8 cellular contexts compared by ENCODE assay signal in the genomic region with DNA sequence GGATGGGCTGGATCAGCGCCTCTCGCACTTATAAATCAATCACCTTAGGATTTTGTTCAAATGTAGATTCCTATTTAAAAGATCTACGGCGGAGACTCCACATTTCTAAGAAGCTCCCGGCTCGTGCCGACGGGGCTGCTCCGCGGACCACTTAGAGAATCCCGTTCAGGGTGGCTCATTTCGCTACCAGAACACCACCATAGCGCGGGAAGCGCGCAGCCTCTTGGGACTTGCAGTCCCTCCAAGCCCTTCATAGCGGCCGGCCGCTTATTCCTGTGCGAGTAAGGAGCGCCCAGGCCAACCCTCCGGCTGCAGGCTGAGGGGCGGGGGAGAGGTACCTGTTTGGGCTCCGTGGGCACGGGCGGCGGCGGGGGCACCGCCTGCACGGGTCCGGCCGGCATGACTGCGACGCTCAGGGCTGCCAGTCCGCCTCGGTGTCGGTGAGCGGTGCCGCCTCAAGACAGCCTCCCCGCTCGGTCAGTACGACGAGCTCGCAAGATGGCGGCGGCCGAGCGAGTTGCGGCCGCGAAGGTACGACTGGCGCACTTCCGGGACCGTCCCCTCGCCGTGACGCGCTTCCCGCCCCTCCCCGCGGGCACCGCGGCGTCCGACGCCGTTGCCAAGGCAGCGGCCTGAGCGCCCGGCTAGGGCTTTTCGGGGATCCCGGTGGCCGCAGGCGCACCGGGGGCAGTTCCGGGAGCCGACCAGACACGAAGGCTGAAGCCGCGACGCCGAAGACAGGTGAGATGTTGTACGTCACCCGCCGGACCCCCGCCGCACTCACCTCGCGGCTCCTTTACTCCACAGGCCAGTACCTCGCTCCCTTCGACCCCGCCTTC. TPM values are rescaled to one million over a fixed set of nuclear protein-coding genes. Genes with fewer than 3 reads are reported as not detected.
DNase-seq lines count a peak whose midpoint lies in the region; ATAC-seq and TF ChIP-seq lines count a peak whose summit lies in the region.

Gene CCDC157 (plus strand): TSS at position 616 of the 839 bp plus-strand sequence. CDS start 8,994 bp downstream, outside the sequence.
A gene with protein sequence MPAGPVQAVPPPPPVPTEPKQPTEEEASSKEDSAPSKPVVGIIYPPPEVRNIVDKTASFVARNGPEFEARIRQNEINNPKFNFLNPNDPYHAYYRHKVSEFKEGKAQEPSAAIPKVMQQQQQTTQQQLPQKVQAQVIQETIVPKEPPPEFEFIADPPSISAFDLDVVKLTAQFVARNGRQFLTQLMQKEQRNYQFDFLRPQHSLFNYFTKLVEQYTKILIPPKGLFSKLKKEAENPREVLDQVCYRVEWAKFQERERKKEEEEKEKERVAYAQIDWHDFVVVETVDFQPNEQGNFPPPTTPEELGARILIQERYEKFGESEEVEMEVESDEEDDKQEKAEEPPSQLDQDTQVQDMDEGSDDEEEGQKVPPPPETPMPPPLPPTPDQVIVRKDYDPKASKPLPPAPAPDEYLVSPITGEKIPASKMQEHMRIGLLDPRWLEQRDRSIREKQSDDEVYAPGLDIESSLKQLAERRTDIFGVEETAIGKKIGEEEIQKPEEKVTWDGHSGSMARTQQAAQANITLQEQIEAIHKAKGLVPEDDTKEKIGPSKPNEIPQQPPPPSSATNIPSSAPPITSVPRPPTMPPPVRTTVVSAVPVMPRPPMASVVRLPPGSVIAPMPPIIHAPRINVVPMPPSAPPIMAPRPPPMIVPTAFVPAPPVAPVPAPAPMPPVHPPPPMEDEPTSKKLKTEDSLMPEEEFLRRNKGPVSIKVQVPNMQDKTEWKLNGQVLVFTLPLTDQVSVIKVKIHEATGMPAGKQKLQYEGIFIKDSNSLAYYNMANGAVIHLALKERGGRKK (minus strand): TSS at position 503 of the 839 bp plus-strand sequence. CDS start 102 bp downstream, at position 401.

- intact Hi-C loops in Panc1 (cut with micrococcal nuclease; ENCODE audit: unreplicated experiment) (no loop called here), esophagus squamous epithelium (cut with DNase I) (no loop called here)

- H3K36me3 ChIP-seq in Panc1 (ENCODE audit: control insufficient read depth, insufficient read depth, low read length): peaks cover 10% of the 10 kb centered on the region
- peaks cover 13 to 21% (median 13%) of the 10 kb centered on the region in 3 donors for H3K36me3 ChIP-seq in esophagus squamous epithelium

- peak; percentile 81 for ATAC-seq in GM21717 (IDR thresholded peaks at IDR 0.05; ENCODE audit: unreplicated experiment)
- ATAC-seq in Panc1: peak; percentile 98
- peak; percentile 92 to 93 for ATAC-seq in activated T-cell treated with anti-CD3 and anti-CD28 coated beads, Interleukin-2, amount 50 U/mL, for 72 hours (replicated peaks in 1 of 2)

- peak within 1 kb of the TSS; percentile 93 for H3K27ac Mint-ChIP-seq in activated T-cell treated with anti-CD3 and anti-CD28 coated beads, Interleukin-2, amount 50 U/mL, for 72 hours

- BruUV-seq in Panc1 (replicated peaks; lab: Mats Ljungman, UMichigan): no TSS peak

- peaks cover 4% of the 10 kb centered on the region for H3K27me3 Mint-ChIP-seq in activated T-cell treated with anti-CD3 and anti-CD28 coated beads, Interleukin-2, amount 50 U/mL, for 72 hours (ENCODE audit: low read depth)

- WGBS in esophagus squamous epithelium, 2 donors: 0% methylated on average over 12 to 39 of the region's 93 CpGs

- TF ChIP-seq CTCF in Panc1 (IDR thresholded peaks at IDR 0.05) (no peak), esophagus squamous epithelium (IDR thresholded peaks at IDR 0.05) (peak in 1 of 6 experiments; percentile 2)

- no peaks in the 10 kb centered on the region for H3K27me3 ChIP-seq in Panc1 (ENCODE audit: control insufficient read depth, insufficient read depth, low read length)
- no peaks in the 10 kb centered on the region for H3K27me3 ChIP-seq in esophagus squamous epithelium

- in situ Hi-C loops in Panc1 (cut with HindIII; ENCODE audit: low pct_unique_long_range_greater_than_20kb, low sequenced_read_pairs): no loop called here

- peak; percentile 52 for DNase-seq in DMS79 (lab: John Stamatoyannopoulos, UW)
- peak; percentile 62 for DNase-seq in Jurkat, Clone E6-1 (ENCODE audit: low read depth, low spot score)
- DNase-seq in Panc1 (ENCODE audit: low read depth, low spot score): peak; percentile 10
- DNase-seq in activated T-cell treated with anti-CD3 and anti-CD28 coated beads, Interleukin-2, amount 50 U/mL, for 72 hours: peak; percentile 90 to 91
- peak; percentile 69 for DNase-seq in esophagus squamous epithelium (lab: John Stamatoyannopoulos, UW)
- peak; percentile 91 for DNase-seq in myocyte (ENCODE audit: low read depth)
- peak; percentile 72 for DNase-seq in stimulated activated CD8-positive, alpha-beta memory T cell treated with anti-CD3 and anti-CD28 coated beads, Interleukin-7, amount 100 ng/mL, for 24 hours (ENCODE audit: low read depth)

- H3K4me1 Mint-ChIP-seq in activated T-cell treated with anti-CD3 and anti-CD28 coated beads, Interleukin-2, amount 50 U/mL, for 72 hours (ENCODE audit: low read depth): peaks cover 53% of the 10 kb centered on the region

- peak within 1 kb of the TSS; percentile 90 for H3K4me3 Mint-ChIP-seq in activated T-cell treated with anti-CD3 and anti-CD28 coated beads, Interleukin-2, amount 50 U/mL, for 72 hours

- POLR2A ChIA-PET in Panc1 (lab: Charles Lee): interaction anchor here (0.5 to 1.0 kb wide), 2 partner anchors 22 to 738 kb away, joined by 3 read pairs; no protein-coding TSS in a partner anchor

- H3K36me3 Mint-ChIP-seq in activated T-cell treated with anti-CD3 and anti-CD28 coated beads, Interleukin-2, amount 50 U/mL, for 72 hours (ENCODE audit: insufficient read depth in 2 of 2): peaks cover 12 to 20% of the 10 kb centered on the region in 2 donors

- H3K4me1 ChIP-seq in Panc1 (ENCODE audit: control insufficient read depth, insufficient read depth, low read length): peaks cover 7% of the 10 kb centered on the region; the same call in 1 of the 2 replicates
- peaks cover 16 to 39% (median 26%) of the 10 kb centered on the region in 3 donors for H3K4me1 ChIP-seq in esophagus squamous epithelium

- CTCF ChIA-PET in Panc1 (lab: Charles Lee): interaction anchor here (0.5 kb wide), 1 partner anchor 399 kb away, joined by 3 read pairs; no protein-coding TSS in a partner anchor

- H3K9me3 Mint-ChIP-seq in activated T-cell treated with anti-CD3 and anti-CD28 coated beads, Interleukin-2, amount 50 U/mL, for 72 hours: no peaks in the 10 kb centered on the region

- peak in 2 of 4 donors; percentile 88 to 92 for TF ChIP-seq POLR2A in esophagus squamous epithelium (IDR thresholded peaks at IDR 0.05)

- H3K27ac ChIP-seq in Panc1 (ENCODE audit: low read length) (peak within 1 kb of the TSS; percentile 89), esophagus squamous epithelium (peak within 1 kb of the TSS; percentile 96 to 99 (median 98))

- peak within 1 kb of the TSS; percentile 66 for H3K4me3 ChIP-seq in Jurkat, Clone E6-1 (ENCODE audit: low read length)
- H3K4me3 ChIP-seq in Panc1 (ENCODE audit: low read depth in 2 of 2, low read length in 2 of 2): peak within 1 kb of the TSS; percentile 87 to 95
- H3K4me3 ChIP-seq in esophagus squamous epithelium: peak within 1 kb of the TSS; percentile 64 to 94 (median 83)

- H3K9me3 ChIP-seq in Panc1 (ENCODE audit: control insufficient read depth, insufficient read depth, low read depth, low read length) (no peaks in the 10 kb centered on the region), esophagus squamous epithelium (no peaks in the 10 kb centered on the region)

RNA-seq across cellular contexts. Expression of gene CCDC157, which starts in this region (rescaled TPM):
- polyA plus RNA-seq in Jurkat, Clone E6-1 (2012; ENCODE audit: insufficient read depth, insufficient read length): 2.6 TPM
- total RNA-seq in Panc1 (2021; ENCODE audit: unreplicated experiment): 2.1 TPM
- 3.0 TPM for polyA plus RNA-seq in Panc1 (2012; ENCODE audit: insufficient read length)
- total RNA-seq in activated T-cell treated with anti-CD3 and anti-CD28 coated beads, Interleukin-2, amount 50 U/mL, for 72 hours: 1 to 10 TPM; 3.2 to 3.7 TPM
- 1 to 10 TPM in 3 of 4 donors, under 1 TPM in 1; 0.47 to 9.2 (median 3.1) TPM for total RNA-seq in esophagus squamous epithelium
- total RNA-seq in myocyte: 2.6 and 3.4 TPM in 2 replicates
- polyA plus RNA-seq in myocyte (2012): 3.0 TPM

RNA-seq across cellular contexts. Expression of the second gene that starts in this region (rescaled TPM):
- 198 TPM for polyA plus RNA-seq in Jurkat, Clone E6-1 (2012; ENCODE audit: insufficient read depth, insufficient read length)
- total RNA-seq in Panc1 (2021; ENCODE audit: unreplicated experiment) (176 TPM), esophagus squamous epithelium (10 to 100 TPM; 29.1 to 94.2 (median 63.3) TPM), myocyte (39.8 and 50.2 TPM in 2 replicates)
- 217 TPM for polyA plus RNA-seq in Panc1 (2012; ENCODE audit: insufficient read length)
- total RNA-seq in activated T-cell treated with anti-CD3 and anti-CD28 coated beads, Interleukin-2, amount 50 U/mL, for 72 hours: 100 to 1,000 TPM; 298 to 325 TPM
- 72.8 TPM for polyA plus RNA-seq in myocyte (2012)

Comparison
In these comparisons a context has a peak if more than half of its experiments do, and no peak if none do; other contexts are left out.
1. Peak in every context shown above with its lines: DNase-seq, ATAC-seq, H3K4me3 ChIP-seq and H3K27ac ChIP-seq.
2. DNase-seq: peak in every context shown above with its lines; median percentile 91 in myocyte; 90 in activated T-cell treated with anti-CD3 and anti-CD28 coated beads, Interleukin-2, amount 50 U/mL, for 72 hours; 72 in stimulated activated CD8-positive, alpha-beta memory T cell treated with anti-CD3 and anti-CD28 coated beads, Interleukin-7, amount 100 ng/mL, for 24 hours; 69 in esophagus squamous epithelium; 62 in Jurkat, Clone E6-1; 52 in DMS79; 10 in Panc1.